ENCODE assay signal across 22 cellular contexts in genomic region chr20:13401596-13401995, GRCh38.
"Had no signal": no experiment of that assay in that cellular context is flagged by ENCODE, and none has a peak within 500 bp of the region (broad histone marks: within the 10 kb centered on the region; RNA-seq: fewer than 3 reads in every experiment).

No MANE protein-coding gene starts in this region.

- H3K27me3 ChIP-seq: dorsolateral prefrontal cortex, gastrocnemius medialis, heart left ventricle, pancreas, spleen, thyroid gland had no signal

- DNase-seq: activated CD4-positive, alpha-beta memory T cell treated with anti-CD3 and anti-CD28 coated beads for 36 hours; activated CD4-positive, alpha-beta T cell treated with anti-CD3 and anti-CD28 coated beads for 4 hours; activated CD8-positive, alpha-beta memory T cell treated with anti-CD3 and anti-CD28 coated beads, Interleukin-2, amount 10 ng/mL, durations not matched to agents 7 days and 5 days; activated naive CD4-positive, alpha-beta T cell; activated naive CD8-positive, alpha-beta T cell treated with anti-CD3 and anti-CD28 coated beads for 36 hours; amygdala; dorsolateral prefrontal cortex; gastrocnemius medialis; heart left ventricle; immature natural killer cell; left colon; lower lobe of right lung; naive thymus-derived CD8-positive, alpha-beta T cell; pancreas; spleen; stimulated activated CD4-positive, alpha-beta T cell treated with anti-CD3 and anti-CD28 coated beads, Interleukin-4, amount 100 ng/mL, for 4 hours; T-cell; thyroid gland had no signal

- H3K36me3 ChIP-seq: gastrocnemius medialis, heart left ventricle, lower lobe of right lung, pancreas, spleen, thyroid gland had no signal

- H3K4me3 ChIP-seq: dorsolateral prefrontal cortex, gastrocnemius medialis, heart left ventricle, lower lobe of right lung, pancreas, spleen, thyroid gland had no signal

- H3K27ac ChIP-seq: dorsolateral prefrontal cortex, gastrocnemius medialis, heart left ventricle, lower lobe of right lung, pancreas, thyroid gland had no signal

- ATAC-seq: activated CD8-positive, alpha-beta memory T cell treated with anti-CD3 and anti-CD28 coated beads, Interleukin-2, amount 10 ng/mL, durations not matched to agents 7 days and 5 days; activated T-helper 17 cell treated with anti-CD3 and anti-CD28 coated beads, Interleukin-2, amount 50 U/mL, for 72 hours; gastrocnemius medialis; heart left ventricle; left colon; lower lobe of right lung; naive thymus-derived CD8-positive, alpha-beta T cell; pancreas; sciatic nerve; stimulated activated memory B cell treated with anti-CD40 and anti-IgM and Interleukin-4, amounts not matched to agents 10 μg/mL and 1 μg/mL and 100 μg/mL, for 72 hours; T-cell; WTC11 had no signal

- FAIRE-seq: pancreas had no signal

- H3K9me3 ChIP-seq: gastrocnemius medialis, heart left ventricle, lower lobe of right lung, pancreas, spleen, thyroid gland had no signal

- H3K4me1 ChIP-seq: gastrocnemius medialis, lower lobe of right lung had no signal
